ENCODE assay signal across 15 cellular contexts in the genomic region with DNA sequence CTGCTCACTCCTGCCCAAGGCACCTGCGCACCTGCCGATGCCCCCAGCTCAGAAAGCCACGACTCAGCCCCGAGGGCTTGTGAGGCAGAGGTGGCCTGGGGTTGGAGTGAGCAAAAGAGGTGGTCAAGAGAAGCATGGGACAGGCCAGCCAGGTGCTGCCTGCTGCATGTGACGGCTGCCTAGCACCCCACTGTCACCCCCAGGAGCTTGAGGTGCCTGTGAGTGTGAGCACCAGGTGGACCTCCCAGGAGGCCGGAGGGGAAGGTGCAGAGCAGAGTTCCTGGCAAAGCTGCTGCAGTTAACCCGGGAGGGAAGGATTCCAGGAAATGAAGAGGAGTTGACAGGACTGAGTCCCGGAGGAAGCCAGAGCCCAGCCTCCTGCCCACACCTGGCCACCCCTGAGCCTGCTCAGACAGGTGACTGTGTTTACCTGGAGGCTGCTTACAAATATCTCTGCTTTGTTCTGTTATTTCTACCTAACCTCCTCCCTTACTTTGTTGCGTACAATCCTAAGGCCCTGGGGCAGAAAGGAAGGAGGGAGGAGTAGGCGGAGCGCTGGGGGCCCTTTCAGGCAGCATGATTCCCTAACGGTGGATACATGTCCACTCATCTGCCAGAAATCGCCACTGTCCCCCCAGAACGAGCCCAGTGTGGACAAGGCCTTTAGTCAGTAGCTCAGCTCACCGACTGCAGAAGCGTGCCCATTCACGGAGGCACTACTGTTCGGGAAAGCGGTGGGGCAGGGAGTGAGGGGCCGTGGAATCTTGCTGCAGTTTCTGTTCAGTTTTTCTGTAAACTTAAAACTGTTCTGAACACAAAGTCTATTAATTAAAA.
"Had no signal": no experiment of that assay in that cellular context is flagged by ENCODE, and none has a peak within 500 bp of the region (broad histone marks: within the 10 kb centered on the region; RNA-seq: fewer than 3 reads in every experiment).

No MANE protein-coding gene starts in this region.

- H3K27ac Mint-ChIP-seq: activated CD8-positive, alpha-beta memory T cell treated with anti-CD3 and anti-CD28 coated beads, Interleukin-2, amount 10 ng/mL, durations not matched to agents 7 days and 5 days; activated naive CD8-positive, alpha-beta T cell treated with anti-CD3 and anti-CD28 coated beads, Interleukin-2, amount 10 ng/mL, durations not matched to agents 7 days and 5 days; nephron progenitor cell; stimulated activated effector memory CD8-positive, alpha-beta T cell treated with anti-CD3 and anti-CD28 coated beads, Interleukin-12 subunit alpha, Interleukin-12 subunit beta, amount 100 ng/mL, for 72 hours had no signal

- H3K4me3 ChIP-seq: dorsolateral prefrontal cortex, heart left ventricle, left lung, skin epidermis, tibial artery had no signal

- ATAC-seq: activated CD8-positive, alpha-beta memory T cell treated with anti-CD3 and anti-CD28 coated beads, Interleukin-2, amount 10 ng/mL, durations not matched to agents 7 days and 5 days; activated T-cell treated with anti-CD3 and anti-CD28 coated beads, Interleukin-2, amount 50 U/mL, for 4 hours; left lung; stimulated activated effector memory CD8-positive, alpha-beta T cell treated with anti-CD3 and anti-CD28 coated beads, Interleukin-12 subunit alpha, Interleukin-12 subunit beta, amount 100 ng/mL, for 72 hours had no signal

- H3K27me3 ChIP-seq: dorsolateral prefrontal cortex, heart left ventricle, left lung, tibial artery had no signal

- H3K27ac ChIP-seq: heart left ventricle, tibial artery had no signal

- H3K9me3 ChIP-seq: heart left ventricle, left lung, tibial artery had no signal

- DNase-seq: activated CD4-positive, alpha-beta T cell treated with anti-CD3 and anti-CD28 coated beads, Interleukin-2, amount 50 U/mL, for 48 hours; activated CD4-positive, CD25-positive, alpha-beta regulatory T cell treated with anti-CD3 and anti-CD28 coated beads, Interleukin-2, amount 50 U/mL, for 72 hours; activated CD8-positive, alpha-beta memory T cell treated with anti-CD3 and anti-CD28 coated beads, Interleukin-2, amount 10 ng/mL, durations not matched to agents 7 days and 5 days; activated naive CD8-positive, alpha-beta T cell treated with anti-CD3 and anti-CD28 coated beads, Interleukin-2, amount 10 ng/mL, durations not matched to agents 7 days and 5 days; activated T-cell treated with anti-CD3 and anti-CD28 coated beads, Interleukin-2, amount 50 U/mL, for 4 hours; foreskin melanocyte; heart left ventricle; mesendoderm; nephron progenitor cell; T-helper 9 cell had no signal

- H3K36me3 Mint-ChIP-seq: activated CD8-positive, alpha-beta memory T cell treated with anti-CD3 and anti-CD28 coated beads, Interleukin-2, amount 10 ng/mL, durations not matched to agents 7 days and 5 days; activated naive CD8-positive, alpha-beta T cell treated with anti-CD3 and anti-CD28 coated beads, Interleukin-2, amount 10 ng/mL, durations not matched to agents 7 days and 5 days; stimulated activated effector memory CD8-positive, alpha-beta T cell treated with anti-CD3 and anti-CD28 coated beads, Interleukin-12 subunit alpha, Interleukin-12 subunit beta, amount 100 ng/mL, for 72 hours had no signal

- H3K4me3 Mint-ChIP-seq: activated CD8-positive, alpha-beta memory T cell treated with anti-CD3 and anti-CD28 coated beads, Interleukin-2, amount 10 ng/mL, durations not matched to agents 7 days and 5 days; activated naive CD8-positive, alpha-beta T cell treated with anti-CD3 and anti-CD28 coated beads, Interleukin-2, amount 10 ng/mL, durations not matched to agents 7 days and 5 days; activated T-cell treated with anti-CD3 and anti-CD28 coated beads, Interleukin-2, amount 50 U/mL, for 4 hours; nephron progenitor cell; stimulated activated effector memory CD8-positive, alpha-beta T cell treated with anti-CD3 and anti-CD28 coated beads, Interleukin-12 subunit alpha, Interleukin-12 subunit beta, amount 100 ng/mL, for 72 hours had no signal

- H3K9me3 Mint-ChIP-seq: activated naive CD8-positive, alpha-beta T cell treated with anti-CD3 and anti-CD28 coated beads, Interleukin-2, amount 10 ng/mL, durations not matched to agents 7 days and 5 days; activated T-cell treated with anti-CD3 and anti-CD28 coated beads, Interleukin-2, amount 50 U/mL, for 4 hours; nephron progenitor cell had no signal
